12 cellular contexts compared by ENCODE assay signal in the genomic region with DNA sequence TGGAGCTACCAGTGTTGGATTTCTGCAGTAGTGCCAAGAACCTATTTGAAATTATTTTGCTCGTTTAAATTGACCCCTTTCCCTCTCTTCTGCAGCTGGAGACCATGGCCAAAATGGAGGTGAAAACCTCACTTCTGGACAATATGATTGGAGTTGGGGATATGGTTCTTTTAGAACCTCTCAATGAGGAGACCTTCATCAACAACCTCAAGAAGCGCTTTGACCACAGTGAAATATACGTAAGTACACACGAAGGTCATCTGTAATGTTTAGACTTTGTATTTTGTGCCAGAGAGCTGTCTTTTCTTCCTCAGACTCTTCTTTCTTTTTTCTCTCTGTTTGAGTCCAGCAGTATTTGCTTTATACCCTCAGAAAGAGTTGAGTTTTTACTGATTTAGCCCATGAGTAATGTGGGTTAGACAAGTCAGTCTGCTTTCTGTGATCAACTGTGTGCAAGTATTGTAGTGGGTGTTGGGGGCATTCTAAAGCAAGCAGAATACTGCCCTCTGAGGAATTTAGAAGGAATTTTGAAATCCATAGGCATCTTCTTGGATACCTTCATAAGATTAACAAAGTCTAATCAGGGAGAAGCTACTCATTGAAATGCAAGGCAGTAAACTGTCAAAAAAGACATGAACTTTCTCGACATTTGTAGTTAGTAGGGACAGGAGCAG.
"Had no signal": no experiment of that assay in that cellular context is flagged by ENCODE, and none has a peak within 500 bp of the region (broad histone marks: within the 10 kb centered on the region; RNA-seq: fewer than 3 reads in every experiment).

No MANE protein-coding gene starts in this region.

- H3K4me3 Mint-ChIP-seq: naive thymus-derived CD4-positive, alpha-beta T cell; nephron progenitor cell had no signal

- H3K9me3 Mint-ChIP-seq: naive thymus-derived CD4-positive, alpha-beta T cell; nephron progenitor cell had no signal

- H3K4me3 ChIP-seq: coronary artery, hepatocyte, skin epidermis had no signal

- H3K4me1 Mint-ChIP-seq: naive thymus-derived CD4-positive, alpha-beta T cell had no signal

- H2AFZ ChIP-seq: hepatocyte had no signal

- ATAC-seq: naive thymus-derived CD4-positive, alpha-beta T cell; sciatic nerve had no signal

- H3K4me2 ChIP-seq: hepatocyte had no signal

- H3K27ac ChIP-seq: coronary artery, hepatocyte, skin epidermis had no signal

- H3K27ac Mint-ChIP-seq: naive thymus-derived CD4-positive, alpha-beta T cell; nephron progenitor cell had no signal

- H3K27me3 ChIP-seq: hepatocyte had no signal

- DNase-seq: effector CD4-positive, alpha-beta T cell; foreskin melanocyte; head of caudate nucleus; kidney glomerular epithelial cell; naive thymus-derived CD4-positive, alpha-beta T cell; nephron progenitor cell; stimulated activated CD4-positive, alpha-beta T cell treated with anti-CD3 and anti-CD28 coated beads, Interleukin-12 subunit alpha, Interleukin-12 subunit beta, amount 100 ng/mL, for 4 hours; stimulated activated naive CD4-positive, alpha-beta T cell treated with Interleukin-2 at 50 U/mL for 16 hours had no signal
